Comparison of ENCODE assay signal across 31 cellular contexts in the genomic region with DNA sequence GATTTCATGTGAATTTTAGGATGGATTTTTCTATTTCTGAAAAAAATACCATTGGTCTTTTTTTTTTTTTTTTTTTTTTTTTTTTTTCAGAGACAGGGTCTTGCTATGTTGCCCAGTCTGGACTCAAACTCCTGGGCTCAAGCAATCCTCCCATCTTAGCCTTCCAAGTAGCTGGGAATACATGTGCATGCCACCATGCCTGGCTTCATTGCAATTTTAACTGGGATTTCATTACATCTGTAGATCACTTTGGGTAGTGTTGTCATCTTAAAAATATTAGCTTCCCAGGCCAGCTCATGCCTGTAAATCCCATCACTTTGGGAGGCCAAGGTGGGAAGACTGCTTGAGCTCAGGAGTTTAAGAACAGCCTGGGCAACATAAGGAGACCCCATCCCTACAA.
"Had no signal": no experiment of that assay in that cellular context is flagged by ENCODE, and none has a peak within 500 bp of the region (broad histone marks: within the 10 kb centered on the region; RNA-seq: fewer than 3 reads in every experiment).

No MANE protein-coding gene starts in this region.

- DNase-seq: colonic mucosa; effector CD8-positive, alpha-beta T cell; foreskin melanocyte; glutamatergic neuron; heart right ventricle; hippocampal formation; kidney glomerular epithelial cell; left ventricle myocardium superior; lower lobe of right lung; mucosa of descending colon; naive B cell; small intestine; stimulated activated CD4-positive, alpha-beta T cell treated with anti-CD3 and anti-CD28 coated beads, Interleukin-12 subunit alpha, Interleukin-12 subunit beta, amount 100 ng/mL, for 4 hours; stimulated activated CD4-positive, alpha-beta T cell treated with anti-CD3 and anti-CD28 coated beads, Interleukin-2, amount 100 ng/mL, for 24 hours; stimulated activated CD4-positive, alpha-beta T cell treated with anti-CD3 and anti-CD28 coated beads, Interleukin-4, amount 100 ng/mL, for 24 hours; stimulated activated naive CD4-positive, alpha-beta T cell treated with Interleukin-2 at 50 U/mL for 16 hours; stomach; thyroid gland had no signal

- H2AFZ ChIP-seq: neural progenitor cell, parathyroid adenoma had no signal

- H3K4me3 ChIP-seq: colonic mucosa, esophagus muscularis mucosa, heart right ventricle, lower lobe of right lung, mucosa of descending colon, neural progenitor cell, prostate gland, right atrium auricular region, stomach, thyroid gland had no signal

- H3K9ac ChIP-seq: neural progenitor cell, parathyroid adenoma had no signal

- H3K27me3 ChIP-seq: colonic mucosa, esophagus muscularis mucosa, heart right ventricle, neural progenitor cell, right atrium auricular region, stomach, thyroid gland had no signal

- ATAC-seq: heart right ventricle; left ventricle myocardium superior; lower lobe of right lung; mucosa of descending colon; stimulated activated effector memory CD8-positive, alpha-beta T cell treated with anti-CD3 and anti-CD28 coated beads, Interleukin-12 subunit alpha, Interleukin-12 subunit beta, amount 100 ng/mL, for 72 hours had no signal

- H3K36me3 Mint-ChIP-seq: neural progenitor cell; stimulated activated effector memory CD8-positive, alpha-beta T cell treated with anti-CD3 and anti-CD28 coated beads, Interleukin-12 subunit alpha, Interleukin-12 subunit beta, amount 100 ng/mL, for 72 hours had no signal

- H3K4me2 ChIP-seq: neural progenitor cell had no signal

- FAIRE-seq: endothelial cell of umbilical vein, islet of Langerhans, small intestine had no signal

- H3K36me3 ChIP-seq: colonic mucosa, esophagus muscularis mucosa, heart right ventricle, lower lobe of right lung, neural progenitor cell, prostate gland, right atrium auricular region, stomach, thyroid gland had no signal

- H3K9me3 Mint-ChIP-seq: central memory CD8-positive, alpha-beta T cell; dendritic cell treated with granulocyte-macrophage colony-stimulating factor and Interleukin-4, amounts not matched to agents 40 ng/mL and 50 ng/mL, for 4 days; naive B cell; nephron; stimulated activated effector memory CD8-positive, alpha-beta T cell treated with anti-CD3 and anti-CD28 coated beads, Interleukin-12 subunit alpha, Interleukin-12 subunit beta, amount 100 ng/mL, for 72 hours; type B pancreatic cell had no signal

- H3K27ac Mint-ChIP-seq: dendritic cell treated with granulocyte-macrophage colony-stimulating factor and Interleukin-4, amounts not matched to agents 40 ng/mL and 50 ng/mL, for 4 days; naive B cell; neural progenitor cell; type B pancreatic cell had no signal

- H3K27me3 Mint-ChIP-seq: central memory CD8-positive, alpha-beta T cell; dendritic cell treated with granulocyte-macrophage colony-stimulating factor and Interleukin-4, amounts not matched to agents 40 ng/mL and 50 ng/mL, for 4 days; naive B cell; type B pancreatic cell had no signal

- H3K9me3 ChIP-seq: colonic mucosa, heart right ventricle, lower lobe of right lung, mucosa of descending colon, prostate gland, right atrium auricular region, stomach, thyroid gland had no signal

- H3K4me3 Mint-ChIP-seq: central memory CD8-positive, alpha-beta T cell; dendritic cell treated with granulocyte-macrophage colony-stimulating factor and Interleukin-4, amounts not matched to agents 40 ng/mL and 50 ng/mL, for 4 days; mesothelial cell of epicardium; naive B cell; nephron; neural progenitor cell; stimulated activated effector memory CD8-positive, alpha-beta T cell treated with anti-CD3 and anti-CD28 coated beads, Interleukin-12 subunit alpha, Interleukin-12 subunit beta, amount 100 ng/mL, for 72 hours; type B pancreatic cell had no signal

- H3K27ac ChIP-seq: colonic mucosa, esophagus muscularis mucosa, heart right ventricle, lower lobe of right lung, neural progenitor cell, parathyroid adenoma, right atrium auricular region, stomach, thyroid gland had no signal
